7 cellular contexts compared by ENCODE assay signal in the genomic region with DNA sequence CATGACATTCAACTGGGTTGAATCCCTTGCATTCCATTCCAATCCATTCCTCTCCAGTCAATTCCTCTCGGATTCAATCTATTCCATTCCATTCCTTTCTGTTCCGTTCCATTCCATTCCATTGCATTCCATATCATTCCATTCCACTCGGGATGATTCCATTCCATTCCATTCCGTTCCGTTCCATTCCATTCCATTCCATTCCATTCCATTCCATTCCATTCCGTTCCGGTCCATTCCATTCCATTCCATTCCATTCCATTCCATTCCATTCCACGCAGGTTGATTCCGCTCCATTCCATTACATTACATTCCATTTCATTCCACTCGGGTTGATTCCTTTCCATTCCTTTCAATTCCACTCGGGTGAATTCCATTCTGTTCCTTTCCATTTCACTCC.
A peak's percentile ranks its signal among the peaks of the same experiment; 100 is the strongest.
DNase-seq lines count a peak whose midpoint lies in the region; ATAC-seq, FAIRE-seq and TF ChIP-seq lines count a peak whose summit lies in the region.
"Not testable (repeated sequence)": the region's sequence is repeated elsewhere in the genome, so short reads cannot be mapped to it uniquely, and the experiment has no call there.

No MANE protein-coding gene starts in this region.

- not testable (repeated sequence) for H3K18ac ChIP-seq in mesendoderm (ENCODE audit: low read length)

- peaks cover 64% of the 10 kb centered on the region for H3K36me3 Mint-ChIP-seq in GM23338 (ENCODE audit: low read depth)

- H3K4me1 Mint-ChIP-seq in GM23338, result not testable (repeated sequence)

- H3K4me3 Mint-ChIP-seq in GM23338, result not testable (repeated sequence)

- not testable (repeated sequence) for H3K9me1 ChIP-seq in endothelial cell of umbilical vein (replicated peaks; ENCODE audit: control insufficient read depth, extremely low read depth, insufficient read depth, low read length)

- dilution Hi-C loops in endothelial cell of umbilical vein (cut with MboI; ENCODE audit: extremely low pct_ligation_motif_present, low sequenced_read_pairs), result not testable (repeated sequence)

- not testable (repeated sequence) for H3K79me2 ChIP-seq in GM23338 (replicated peaks; ENCODE audit: insufficient read depth); endothelial cell of umbilical vein (ENCODE audit: control insufficient read depth, insufficient read depth, low read length); mesendoderm (ENCODE audit: control insufficient read depth, insufficient read depth, low read length)

- not testable (repeated sequence) for H3K9me2 ChIP-seq in GM23338 (ENCODE audit: insufficient read depth)

- H3K4ac ChIP-seq in mesendoderm (ENCODE audit: low read depth, low read length), result not testable (repeated sequence)

- not testable (repeated sequence) for H3K27ac ChIP-seq in GM23338 (ENCODE audit: low read depth); HUES64 (ENCODE audit: low read depth, low read length); endothelial cell of umbilical vein (ENCODE audit: insufficient read depth, low read depth, low read length); mesendoderm (ENCODE audit: low read depth, low read length); subcutaneous abdominal adipose tissue (ENCODE audit: low read depth, low read length)

- H4K8ac ChIP-seq in mesendoderm (ENCODE audit: low read depth, low read length), result not testable (repeated sequence)

- H3K23ac ChIP-seq in mesendoderm (ENCODE audit: low read length), result not testable (repeated sequence)

- H3K56ac ChIP-seq in mesendoderm (ENCODE audit: low read length), result not testable (repeated sequence)

- H2BK120ac ChIP-seq in mesendoderm (ENCODE audit: low read depth, low read length), result not testable (repeated sequence)

- 61% methylated on average over 11 of the region's 11 CpGs for whole genome bisulfite sequencing in HUES64
- 98% methylated on average over 6 of the region's 11 CpGs for WGBS in mesendoderm (ENCODE audit: extremely low coverage, insufficient coverage, low lambda C conversion rate)

- not testable (repeated sequence) for H2BK5ac ChIP-seq in mesendoderm (ENCODE audit: low read length)

- POLR2A ChIA-PET in endothelial cell of umbilical vein (lab: Charles Lee), result not testable (repeated sequence)

- peaks cover 57% of the 10 kb centered on the region for H3K27me3 Mint-ChIP-seq in GM23338 (ENCODE audit: insufficient read depth, low read depth, poor library complexity)

- not testable (repeated sequence) for H3K9ac ChIP-seq in HUES64 (ENCODE audit: low read depth, low read length); endothelial cell of umbilical vein (replicated peaks; ENCODE audit: extremely low read depth, insufficient read depth, low read length); mesendoderm (ENCODE audit: low read length); subcutaneous abdominal adipose tissue (ENCODE audit: low read length in 5 of 5)

- H3K4me2 ChIP-seq in GM23338; endothelial cell of umbilical vein (ENCODE audit: insufficient read depth, low read length); mesendoderm (ENCODE audit: low read length): not testable (repeated sequence)

- not testable (repeated sequence) for DNase-seq in GM23338 (ENCODE audit: low spot score)
- DNase-seq in NB4 (ENCODE audit: low read depth) (peak; percentile 9), endothelial cell of umbilical vein (ENCODE audit: low read depth, low spot score) (peak; percentile 51), mesendoderm (peak; percentile 22)
- DNase-seq in activated CD8-positive, alpha-beta memory T cell treated with anti-CD3 and anti-CD28 coated beads for 24 hours, result peak; percentile 54

- not testable (repeated sequence) for TF ChIP-seq POLR2A in NB4 (IDR thresholded peaks at IDR 0.05; ENCODE audit: extremely low read depth, insufficient read length); endothelial cell of umbilical vein (IDR thresholded peaks at IDR 0.05; ENCODE audit: low read depth, low read length)

- H3K27me3 ChIP-seq in GM23338 (ENCODE audit: insufficient read depth); HUES64 (ENCODE audit: insufficient read depth, low read length); endothelial cell of umbilical vein (ENCODE audit: control insufficient read depth in 2 of 2, insufficient read depth in 2 of 2, low read length in 2 of 2); mesendoderm (ENCODE audit: insufficient read depth, low read length, poor library complexity); subcutaneous abdominal adipose tissue (ENCODE audit: control insufficient read depth in 5 of 5, insufficient read depth in 4 of 5, low read length in 5 of 5): not testable (repeated sequence)

- ATAC-seq in GM23338, result not testable (repeated sequence)

- H3K9me3 ChIP-seq in HUES64 (ENCODE audit: insufficient read depth, low read depth, low read length) (peaks cover 49% of the 10 kb centered on the region), endothelial cell of umbilical vein (replicated peaks; ENCODE audit: control insufficient read depth, insufficient read depth, low read length) (peaks cover 30% of the 10 kb centered on the region), subcutaneous abdominal adipose tissue (ENCODE audit: control insufficient read depth in 5 of 5, low read length in 5 of 5) (peaks cover 19 to 50% (median 44%) of the 10 kb centered on the region in 5 donors)

- not testable (repeated sequence) for H3F3A ChIP-seq in GM23338 (replicated peaks; ENCODE audit: low read depth)

- H3K4me3 ChIP-seq in GM23338 (0 out of 2 replicates have a peak overlapping the region, but pooled peaks have one; percentile 11), HUES64 (ENCODE audit: low read length) (peak overlapping the region; percentile 11; the same call in 1 of the 2 replicates), subcutaneous abdominal adipose tissue (ENCODE audit: low read depth in 1 of 5, low read length in 5 of 5) (peak overlapping the region; percentile 0 to 30 (median 5))
- not testable (repeated sequence) for H3K4me3 ChIP-seq in NB4 (ENCODE audit: low read depth, low read length); endothelial cell of umbilical vein (replicated peaks in 1 of 3; ENCODE audit: insufficient read depth in 1 of 3, low read depth in 1 of 3, low read length in 3 of 3); mesendoderm (ENCODE audit: low read length)

- TF ChIP-seq CTCF in GM23338 (conservative IDR thresholded peaks at IDR 0.05; ENCODE audit: low read depth in 2 of 2); NB4 (IDR thresholded peaks at IDR 0.05; ENCODE audit: low read depth, low read length); endothelial cell of umbilical vein (IDR thresholded peaks at IDR 0.05; ENCODE audit: extremely low read depth in 1 of 2, insufficient read depth in 1 of 2, low read depth in 1 of 2, low read length in 2 of 2): not testable (repeated sequence)

- not testable (repeated sequence) for H3K79me1 ChIP-seq in mesendoderm (ENCODE audit: low read length)

- H2BK15ac ChIP-seq in mesendoderm (replicated peaks; ENCODE audit: low read depth), result not testable (repeated sequence)

- not testable (repeated sequence) for FAIRE-seq in endothelial cell of umbilical vein (lab: Jason Lieb, UNC)

- H3K27ac Mint-ChIP-seq in GM23338, result not testable (repeated sequence)

- not testable (repeated sequence) for H2AK5ac ChIP-seq in mesendoderm (ENCODE audit: low read length)

- CTCF ChIA-PET in endothelial cell of umbilical vein (lab: Charles Lee), result not testable (repeated sequence)

- not testable (repeated sequence) for H4K20me1 ChIP-seq in GM23338 (replicated peaks; ENCODE audit: insufficient read depth); endothelial cell of umbilical vein (replicated peaks; ENCODE audit: control insufficient read depth, extremely low read depth, insufficient read depth, low read length)

- BruUV-seq in endothelial cell of umbilical vein (replicated peaks; lab: Mats Ljungman, UMichigan), result not testable (repeated sequence)

- not testable (repeated sequence) for H3K4me1 ChIP-seq in GM23338 (ENCODE audit: insufficient read depth); HUES64 (ENCODE audit: insufficient read depth, low read length); endothelial cell of umbilical vein (ENCODE audit: control insufficient read depth, extremely low read depth, insufficient read depth, low read length); mesendoderm (ENCODE audit: control insufficient read depth, low read depth, low read length); subcutaneous abdominal adipose tissue (ENCODE audit: control insufficient read depth in 5 of 5, insufficient read depth in 5 of 5, low read length in 5 of 5)

- not testable (repeated sequence) for H3K36me3 ChIP-seq in GM23338 (ENCODE audit: insufficient read depth); HUES64 (ENCODE audit: insufficient read depth, low read length); endothelial cell of umbilical vein (ENCODE audit: control insufficient read depth in 2 of 2, extremely low read depth in 1 of 2, insufficient read depth in 2 of 2, low read length in 2 of 2); mesendoderm (ENCODE audit: control insufficient read depth, insufficient read depth, low read length); subcutaneous abdominal adipose tissue (ENCODE audit: control insufficient read depth in 5 of 5, insufficient read depth in 5 of 5, low read length in 5 of 5)

- intact Hi-C loops in endothelial cell of umbilical vein (cut with micrococcal nuclease), result not testable (repeated sequence)

- not testable (repeated sequence) for H4K5ac ChIP-seq in mesendoderm (ENCODE audit: low read length)

- peaks cover 77% of the 10 kb centered on the region for H3K9me3 Mint-ChIP-seq in GM23338

- H2AFZ ChIP-seq in GM23338; endothelial cell of umbilical vein (ENCODE audit: low read depth, low read length): not testable (repeated sequence)
